In the genomic region with DNA sequence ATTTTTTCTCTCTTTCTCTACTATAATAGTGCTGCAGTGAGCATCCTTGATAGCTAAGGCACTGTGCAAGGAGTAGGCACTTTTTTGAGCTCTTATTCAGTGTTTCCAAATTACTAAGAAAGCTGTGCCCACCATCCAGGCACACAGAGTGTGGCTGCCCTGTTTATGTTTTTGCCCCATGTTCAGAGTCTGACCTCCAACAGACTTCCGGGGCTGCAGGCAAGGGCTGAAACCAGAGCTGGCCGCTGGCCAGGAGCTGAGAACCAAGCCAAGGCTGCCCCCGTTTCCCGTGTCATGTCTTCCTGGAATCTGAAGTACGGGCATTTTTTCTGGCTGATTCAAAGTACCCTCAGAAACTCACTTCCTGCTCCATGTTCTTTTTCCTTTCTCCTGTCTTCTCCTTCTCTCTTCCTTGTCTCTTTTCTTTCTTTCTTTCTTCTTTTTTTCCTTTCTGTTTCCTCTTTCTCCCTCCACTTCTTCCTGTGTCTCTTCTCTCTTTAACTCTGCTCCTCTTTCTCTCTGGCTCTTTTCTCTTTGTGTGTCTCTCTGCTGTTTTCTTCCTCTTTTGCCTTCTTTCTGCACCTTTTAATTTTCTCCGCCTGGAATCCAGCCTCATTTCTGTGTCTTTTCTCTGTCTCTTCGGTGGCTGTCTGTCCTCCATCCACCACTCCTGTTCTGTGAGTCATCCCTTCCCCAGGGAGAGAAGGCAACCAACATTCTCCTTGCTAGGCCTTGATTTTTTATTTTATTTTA, we compare ENCODE assay signal across 1 cellular context.
TF ChIP-seq lines count a peak whose summit lies in the region.

No MANE protein-coding gene starts in this region.

TF ChIP-seq in HEK293, 187 proteins besides CTCF, POLR2A, EP300 and RAD21 (continued from another document):
- TF ChIP-seq, protein P1, sequence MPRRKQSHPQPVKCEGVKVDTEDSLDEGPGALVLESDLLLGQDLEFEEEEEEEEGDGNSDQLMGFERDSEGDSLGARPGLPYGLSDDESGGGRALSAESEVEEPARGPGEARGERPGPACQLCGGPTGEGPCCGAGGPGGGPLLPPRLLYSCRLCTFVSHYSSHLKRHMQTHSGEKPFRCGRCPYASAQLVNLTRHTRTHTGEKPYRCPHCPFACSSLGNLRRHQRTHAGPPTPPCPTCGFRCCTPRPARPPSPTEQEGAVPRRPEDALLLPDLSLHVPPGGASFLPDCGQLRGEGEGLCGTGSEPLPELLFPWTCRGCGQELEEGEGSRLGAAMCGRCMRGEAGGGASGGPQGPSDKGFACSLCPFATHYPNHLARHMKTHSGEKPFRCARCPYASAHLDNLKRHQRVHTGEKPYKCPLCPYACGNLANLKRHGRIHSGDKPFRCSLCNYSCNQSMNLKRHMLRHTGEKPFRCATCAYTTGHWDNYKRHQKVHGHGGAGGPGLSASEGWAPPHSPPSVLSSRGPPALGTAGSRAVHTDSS (tag by site-specific recombination; IDR thresholded peaks at IDR 0.05): no peak
- no peak for TF ChIP-seq ZNF426 (tag by site-specific recombination; IDR thresholded peaks at IDR 0.05)
- TF ChIP-seq, protein P2, sequence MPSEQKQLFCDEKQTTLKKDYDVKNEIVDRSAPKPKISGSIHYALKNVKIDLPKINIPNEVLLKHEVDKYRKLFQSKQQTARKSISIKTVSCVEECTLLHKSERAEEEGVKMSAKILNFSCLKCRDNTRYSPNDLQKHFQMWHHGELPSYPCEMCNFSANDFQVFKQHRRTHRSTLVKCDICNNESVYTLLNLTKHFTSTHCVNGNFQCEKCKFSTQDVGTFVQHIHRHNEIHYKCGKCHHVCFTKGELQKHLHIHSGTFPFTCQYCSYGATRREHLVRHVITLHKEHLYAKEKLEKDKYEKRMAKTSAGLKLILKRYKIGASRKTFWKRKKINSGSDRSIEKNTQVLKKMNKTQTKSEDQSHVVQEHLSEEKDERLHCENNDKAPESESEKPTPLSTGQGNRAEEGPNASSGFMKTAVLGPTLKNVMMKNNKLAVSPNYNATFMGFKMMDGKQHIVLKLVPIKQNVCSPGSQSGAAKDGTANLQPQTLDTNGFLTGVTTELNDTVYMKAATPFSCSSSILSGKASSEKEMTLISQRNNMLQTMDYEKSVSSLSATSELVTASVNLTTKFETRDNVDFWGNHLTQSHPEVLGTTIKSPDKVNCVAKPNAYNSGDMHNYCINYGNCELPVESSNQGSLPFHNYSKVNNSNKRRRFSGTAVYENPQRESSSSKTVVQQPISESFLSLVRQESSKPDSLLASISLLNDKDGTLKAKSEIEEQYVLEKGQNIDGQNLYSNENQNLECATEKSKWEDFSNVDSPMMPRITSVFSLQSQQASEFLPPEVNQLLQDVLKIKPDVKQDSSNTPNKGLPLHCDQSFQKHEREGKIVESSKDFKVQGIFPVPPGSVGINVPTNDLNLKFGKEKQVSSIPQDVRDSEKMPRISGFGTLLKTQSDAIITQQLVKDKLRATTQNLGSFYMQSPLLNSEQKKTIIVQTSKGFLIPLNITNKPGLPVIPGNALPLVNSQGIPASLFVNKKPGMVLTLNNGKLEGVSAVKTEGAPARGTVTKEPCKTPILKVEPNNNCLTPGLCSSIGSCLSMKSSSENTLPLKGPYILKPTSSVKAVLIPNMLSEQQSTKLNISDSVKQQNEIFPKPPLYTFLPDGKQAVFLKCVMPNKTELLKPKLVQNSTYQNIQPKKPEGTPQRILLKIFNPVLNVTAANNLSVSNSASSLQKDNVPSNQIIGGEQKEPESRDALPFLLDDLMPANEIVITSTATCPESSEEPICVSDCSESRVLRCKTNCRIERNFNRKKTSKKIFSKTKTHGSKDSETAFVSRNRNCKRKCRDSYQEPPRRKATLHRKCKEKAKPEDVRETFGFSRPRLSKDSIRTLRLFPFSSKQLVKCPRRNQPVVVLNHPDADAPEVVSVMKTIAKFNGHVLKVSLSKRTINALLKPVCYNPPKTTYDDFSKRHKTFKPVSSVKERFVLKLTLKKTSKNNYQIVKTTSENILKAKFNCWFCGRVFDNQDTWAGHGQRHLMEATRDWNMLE (tag by site-specific recombination; conservative IDR thresholded peaks at IDR 0.05; ENCODE audit: low read depth): peak; percentile 59; the same call in 1 of the 2 replicates
- TF ChIP-seq, protein P3, sequence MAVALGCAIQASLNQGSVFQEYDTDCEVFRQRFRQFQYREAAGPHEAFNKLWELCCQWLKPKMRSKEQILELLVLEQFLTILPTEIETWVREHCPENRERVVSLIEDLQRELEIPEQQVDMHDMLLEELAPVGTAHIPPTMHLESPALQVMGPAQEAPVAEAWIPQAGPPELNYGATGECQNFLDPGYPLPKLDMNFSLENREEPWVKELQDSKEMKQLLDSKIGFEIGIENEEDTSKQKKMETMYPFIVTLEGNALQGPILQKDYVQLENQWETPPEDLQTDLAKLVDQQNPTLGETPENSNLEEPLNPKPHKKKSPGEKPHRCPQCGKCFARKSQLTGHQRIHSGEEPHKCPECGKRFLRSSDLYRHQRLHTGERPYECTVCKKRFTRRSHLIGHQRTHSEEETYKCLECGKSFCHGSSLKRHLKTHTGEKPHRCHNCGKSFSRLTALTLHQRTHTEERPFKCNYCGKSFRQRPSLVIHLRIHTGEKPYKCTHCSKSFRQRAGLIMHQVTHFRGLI (tag by site-specific recombination; IDR thresholded peaks at IDR 0.05): no peak
- TF ChIP-seq ZNF558 (tag by site-specific recombination; IDR thresholded peaks at IDR 0.05): no peak
- TF ChIP-seq HOXD13 (CRISPR knock-in tag; IDR thresholded peaks at IDR 0.05; ENCODE audit: borderline replicate concordance): no peak
- no peak for TF ChIP-seq ZFP3 (tag by site-specific recombination; IDR thresholded peaks at IDR 0.05; ENCODE audit: low read depth)
- TF ChIP-seq HOXA7 (CRISPR knock-in tag; IDR thresholded peaks at IDR 0.05; ENCODE audit: borderline replicate concordance): no peak
- TF ChIP-seq, protein P4, sequence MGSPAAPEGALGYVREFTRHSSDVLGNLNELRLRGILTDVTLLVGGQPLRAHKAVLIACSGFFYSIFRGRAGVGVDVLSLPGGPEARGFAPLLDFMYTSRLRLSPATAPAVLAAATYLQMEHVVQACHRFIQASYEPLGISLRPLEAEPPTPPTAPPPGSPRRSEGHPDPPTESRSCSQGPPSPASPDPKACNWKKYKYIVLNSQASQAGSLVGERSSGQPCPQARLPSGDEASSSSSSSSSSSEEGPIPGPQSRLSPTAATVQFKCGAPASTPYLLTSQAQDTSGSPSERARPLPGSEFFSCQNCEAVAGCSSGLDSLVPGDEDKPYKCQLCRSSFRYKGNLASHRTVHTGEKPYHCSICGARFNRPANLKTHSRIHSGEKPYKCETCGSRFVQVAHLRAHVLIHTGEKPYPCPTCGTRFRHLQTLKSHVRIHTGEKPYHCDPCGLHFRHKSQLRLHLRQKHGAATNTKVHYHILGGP (tag by site-specific recombination; IDR thresholded peaks at IDR 0.05): no peak
- TF ChIP-seq, protein P5, sequence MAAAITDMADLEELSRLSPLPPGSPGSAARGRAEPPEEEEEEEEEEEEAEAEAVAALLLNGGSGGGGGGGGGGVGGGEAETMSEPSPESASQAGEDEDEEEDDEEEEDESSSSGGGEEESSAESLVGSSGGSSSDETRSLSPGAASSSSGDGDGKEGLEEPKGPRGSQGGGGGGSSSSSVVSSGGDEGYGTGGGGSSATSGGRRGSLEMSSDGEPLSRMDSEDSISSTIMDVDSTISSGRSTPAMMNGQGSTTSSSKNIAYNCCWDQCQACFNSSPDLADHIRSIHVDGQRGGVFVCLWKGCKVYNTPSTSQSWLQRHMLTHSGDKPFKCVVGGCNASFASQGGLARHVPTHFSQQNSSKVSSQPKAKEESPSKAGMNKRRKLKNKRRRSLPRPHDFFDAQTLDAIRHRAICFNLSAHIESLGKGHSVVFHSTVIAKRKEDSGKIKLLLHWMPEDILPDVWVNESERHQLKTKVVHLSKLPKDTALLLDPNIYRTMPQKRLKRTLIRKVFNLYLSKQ (tag by site-specific recombination; IDR thresholded peaks at IDR 0.05; ENCODE audit: borderline replicate concordance): no peak
- no peak for TF ChIP-seq ZNF311 (tag by site-specific recombination; IDR thresholded peaks at IDR 0.05; ENCODE audit: borderline replicate concordance)
- no peak for TF ChIP-seq ZNF202 (tag by site-specific recombination; IDR thresholded peaks at IDR 0.05; ENCODE audit: borderline replicate concordance)
- TF ChIP-seq KLF16 (tag by site-specific recombination; IDR thresholded peaks at IDR 0.05): no peak
- no peak for TF ChIP-seq KLF8 (tag by site-specific recombination; IDR thresholded peaks at IDR 0.05)
